In the genomic region with DNA sequence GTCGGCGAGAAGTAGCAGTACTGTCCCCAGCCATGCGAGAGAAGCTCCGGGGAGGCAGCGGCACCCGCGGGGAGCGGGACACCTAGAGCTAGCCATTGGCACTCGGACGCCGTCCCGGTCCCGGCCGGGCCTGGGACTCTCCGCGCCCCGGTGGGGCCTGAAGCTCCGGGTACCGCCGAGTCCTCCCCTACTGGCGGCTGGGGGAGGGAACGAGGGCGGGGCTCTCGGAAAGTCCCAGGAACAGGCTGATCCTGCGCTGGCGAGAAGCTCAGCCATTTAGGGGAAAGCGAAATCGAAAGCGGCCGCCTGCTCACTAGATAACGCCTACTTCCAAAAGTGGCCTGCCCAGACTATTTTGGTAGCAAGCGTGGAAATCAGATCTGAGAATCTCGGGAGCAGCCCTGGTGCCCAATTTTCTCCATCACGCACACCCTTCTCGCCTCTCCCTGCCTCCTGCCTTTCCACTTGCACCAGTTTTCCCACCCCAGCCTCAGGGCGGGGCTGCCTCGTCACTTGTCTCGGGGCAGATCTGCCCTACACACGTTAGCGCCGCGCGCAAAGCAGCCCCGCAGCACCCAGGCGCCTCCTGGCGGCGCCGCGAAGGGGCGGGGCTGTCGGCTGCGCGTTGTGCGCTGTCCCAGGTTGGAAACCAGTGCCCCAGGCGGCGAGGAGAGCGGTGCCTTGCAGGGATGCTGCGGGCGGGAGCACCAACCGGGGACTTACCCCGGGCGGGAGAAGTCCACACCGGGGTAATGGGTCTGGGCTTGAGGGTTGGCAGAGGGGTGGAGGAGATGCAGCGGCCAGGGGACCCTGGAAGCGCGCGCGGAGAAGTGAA, we compare ENCODE assay signal across 8 cellular contexts. TPM values are rescaled to one million over a fixed set of nuclear protein-coding genes. Genes with fewer than 3 reads are reported as not detected.
DNase-seq lines count a peak whose midpoint lies in the region; ATAC-seq and TF ChIP-seq lines count a peak whose summit lies in the region.

A gene (plus strand): TSS at position 652 of the 835 bp plus-strand sequence. CDS start 38 bp downstream, at position 690.
A gene with protein sequence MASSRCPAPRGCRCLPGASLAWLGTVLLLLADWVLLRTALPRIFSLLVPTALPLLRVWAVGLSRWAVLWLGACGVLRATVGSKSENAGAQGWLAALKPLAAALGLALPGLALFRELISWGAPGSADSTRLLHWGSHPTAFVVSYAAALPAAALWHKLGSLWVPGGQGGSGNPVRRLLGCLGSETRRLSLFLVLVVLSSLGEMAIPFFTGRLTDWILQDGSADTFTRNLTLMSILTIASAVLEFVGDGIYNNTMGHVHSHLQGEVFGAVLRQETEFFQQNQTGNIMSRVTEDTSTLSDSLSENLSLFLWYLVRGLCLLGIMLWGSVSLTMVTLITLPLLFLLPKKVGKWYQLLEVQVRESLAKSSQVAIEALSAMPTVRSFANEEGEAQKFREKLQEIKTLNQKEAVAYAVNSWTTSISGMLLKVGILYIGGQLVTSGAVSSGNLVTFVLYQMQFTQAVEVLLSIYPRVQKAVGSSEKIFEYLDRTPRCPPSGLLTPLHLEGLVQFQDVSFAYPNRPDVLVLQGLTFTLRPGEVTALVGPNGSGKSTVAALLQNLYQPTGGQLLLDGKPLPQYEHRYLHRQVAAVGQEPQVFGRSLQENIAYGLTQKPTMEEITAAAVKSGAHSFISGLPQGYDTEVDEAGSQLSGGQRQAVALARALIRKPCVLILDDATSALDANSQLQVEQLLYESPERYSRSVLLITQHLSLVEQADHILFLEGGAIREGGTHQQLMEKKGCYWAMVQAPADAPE (minus strand): TSS at position 164 of the 835 bp plus-strand sequence. CDS start 68 bp downstream, at position 96.

- no peaks in the 10 kb centered on the region for H3K27me3 ChIP-seq in parathyroid adenoma (ENCODE audit: control insufficient read depth, insufficient read depth, low read length)
- no peaks in the 10 kb centered on the region for H3K27me3 ChIP-seq in tibial artery

- H3K4me1 ChIP-seq in parathyroid adenoma (peaks cover 5% of the 10 kb centered on the region), tibial artery (peaks cover 0 to 21% (median 14%) of the 10 kb centered on the region in 4 donors)

- H3K9me3 ChIP-seq in parathyroid adenoma (ENCODE audit: control insufficient read depth, low read length) (no peaks in the 10 kb centered on the region), tibial artery (no peaks in the 10 kb centered on the region)

- TF ChIP-seq CTCF in HFF-Myc (IDR thresholded peaks at IDR 0.05; ENCODE audit: low read depth, low read length, missing control alignments) (peak; percentile 91), parathyroid adenoma (IDR thresholded peaks at IDR 0.05) (peak; percentile 97), tibial artery (IDR thresholded peaks at IDR 0.05) (peak; percentile 75 to 76)

- TF ChIP-seq POLR2A in GM10847 (IDR thresholded peaks at IDR 0.05; ENCODE audit: extremely low read depth, insufficient read length): peak; percentile 91

- H2AFZ ChIP-seq in parathyroid adenoma: peak within 1 kb of the TSS; percentile 99

- H3K4me2 ChIP-seq in parathyroid adenoma (ENCODE audit: low read length): peak within 1 kb of the TSS; percentile 100

- intact Hi-C loops in Right ventricle myocardium inferior (cut with DNase I): loop anchor here (1.0 kb wide), 1 partner anchor 15 kb away; a partner anchor contains a TSS
- intact Hi-C loops in tibial artery (cut with DNase I; ENCODE audit: low total_unique reads): loop anchor here (2.0 kb wide), 1 partner anchor 15 kb away; a partner anchor contains a TSS

- peak within 1 kb of the TSS; percentile 16 for H3K9ac ChIP-seq in parathyroid adenoma

- H3K27ac ChIP-seq in parathyroid adenoma: peak within 1 kb of the TSS; percentile 93
- H3K27ac ChIP-seq in tibial artery: peak within 1 kb of the TSS; percentile 92 to 96

- H3K4me3 ChIP-seq in HFF-Myc (replicated peaks; ENCODE audit: low read depth, low read length) (peak within 1 kb of the TSS; percentile 90), parathyroid adenoma (ENCODE audit: low read depth, low read length) (peak within 1 kb of the TSS; percentile 89), tibial artery (peak within 1 kb of the TSS; percentile 78 to 86)

- ATAC-seq in Right ventricle myocardium inferior: peak; percentile 97

- no peaks in the 10 kb centered on the region for H3K79me2 ChIP-seq in parathyroid adenoma

- DNase-seq in HFF-Myc (ENCODE audit: extremely low read depth, low read depth) (peak; percentile 63), MV-4-11 (lab: John Stamatoyannopoulos, UW) (peak; percentile 90), SW 1271 (lab: John Stamatoyannopoulos, UW) (peak; percentile 85 to 97), Right ventricle myocardium inferior (ENCODE audit: missing footprints) (peak; percentile 98), tibial artery (peak; percentile 97 to 98)
- peak; percentile 96 for DNase-seq in activated naive CD8-positive, alpha-beta T cell treated with anti-CD3 and anti-CD28 coated beads, Interleukin-2, amount 50 U/mL, for 16 hours (ENCODE audit: low read depth, low spot score)

- H3K36me3 ChIP-seq in parathyroid adenoma (ENCODE audit: control insufficient read depth, insufficient read depth, low read length) (no peaks in the 10 kb centered on the region), tibial artery (peaks cover 16 to 32% (median 23%) of the 10 kb centered on the region in 3 donors)

RNA-seq across cellular contexts. Expression of the first gene that starts in this region (rescaled TPM):
- 13.4 TPM for total RNA-seq in Right ventricle myocardium inferior

RNA-seq across cellular contexts. Expression of the second gene that starts in this region (rescaled TPM):
- total RNA-seq in Right ventricle myocardium inferior: 19.1 TPM

Comparison
In these comparisons a context has a peak if more than half of its experiments do, and no peak if none do; other contexts are left out.
1. Peak in every context shown above with its lines: DNase-seq, ATAC-seq, H3K4me3 ChIP-seq and H3K27ac ChIP-seq.